ENCODE assay signal across 1 cellular context in genomic region chrX:51395807-51396728, GRCh38.
TF ChIP-seq lines count a peak whose summit lies in the region.

No MANE protein-coding gene starts in this region.

TF ChIP-seq in H1, 55 proteins besides CTCF, POLR2A, EP300 and RAD21:
- TF ChIP-seq ASH2L (IDR thresholded peaks at IDR 0.05; ENCODE audit: low read length) (peak; percentile 21), SUZ12 (IDR thresholded peaks at IDR 0.05; ENCODE audit: low read length) (no peak), E2F6 (IDR thresholded peaks at IDR 0.05) (0 out of 2 replicates have a peak, but pooled peaks have one; percentile 50)
